In genomic region chr9:6646028-6646636, GRCh38 we compare ENCODE assay signal across 8 cellular contexts. TPM values are rescaled to one million over a fixed set of nuclear protein-coding genes. Genes with fewer than 3 reads are reported as not detected.
DNase-seq lines count a peak whose midpoint lies in the region; ATAC-seq lines count a peak whose summit lies in the region.

No MANE protein-coding gene starts in this region.

- H4K20me1 ChIP-seq in GM23248 (ENCODE audit: insufficient read depth): no peaks in the 10 kb centered on the region

- H3K9me2 ChIP-seq in GM23248 (ENCODE audit: insufficient read depth): no peaks in the 10 kb centered on the region

- H3K4me1 ChIP-seq in ACC112 (ENCODE audit: control insufficient read depth, insufficient read depth, low read length, unreplicated experiment) (peaks cover 6% of the 10 kb centered on the region), GM23248 (ENCODE audit: insufficient read depth) (no peaks in the 10 kb centered on the region)

- DNase-seq in GM23248 (no peak), HuH-7 (ENCODE audit: low spot score) (no peak)
- DNase-seq in activated CD4-positive, alpha-beta T cell treated with anti-CD3 and anti-CD28 coated beads, Interleukin-2, amount 10 ng/mL, durations not matched to agents 7 days and 5 days: no peak
- peak; percentile 35 to 36 for DNase-seq in stimulated activated CD4-positive, alpha-beta T cell treated with anti-CD3 and anti-CD28 coated beads, Interleukin-2, amount 100 ng/mL, for 24 hours

- peak overlapping the region; percentile 40 for H2AFZ ChIP-seq in ACC112 (ENCODE audit: low read length, unreplicated experiment)
- H2AFZ ChIP-seq in GM23248: no peak overlapping the region

- H3K27me3 Mint-ChIP-seq in activated CD4-positive, alpha-beta T cell treated with anti-CD3 and anti-CD28 coated beads, Interleukin-2, amount 10 ng/mL, durations not matched to agents 7 days and 5 days: peaks cover 61% of the 10 kb centered on the region

- in situ Hi-C loops in GM23248 (cut with MboI): no loop called here

- WGBS in GM23248 (ENCODE audit: low coverage in 1 of 2, low lambda C conversion rate in 2 of 2, missing lambda C conversion rate in 2 of 2), 2 experiments: 37 to 38% methylated on average over 18 of the region's 18 CpGs

- peak overlapping the region; percentile 67 for H3K4me3 Mint-ChIP-seq in activated CD4-positive, alpha-beta T cell treated with anti-CD3 and anti-CD28 coated beads, Interleukin-2, amount 10 ng/mL, durations not matched to agents 7 days and 5 days

- H3K9me3 ChIP-seq in GM23248 (ENCODE audit: low read depth): no peaks in the 10 kb centered on the region

- H3K27ac Mint-ChIP-seq in activated CD4-positive, alpha-beta T cell treated with anti-CD3 and anti-CD28 coated beads, Interleukin-2, amount 10 ng/mL, durations not matched to agents 7 days and 5 days: no peak overlapping the region

- H3K79me2 ChIP-seq in ACC112 (ENCODE audit: control insufficient read depth, insufficient read depth, low read length, unreplicated experiment): no peaks in the 10 kb centered on the region
- H3K79me2 ChIP-seq in GM23248 (ENCODE audit: insufficient read depth): no peaks in the 10 kb centered on the region

- H3K36me3 Mint-ChIP-seq in activated CD4-positive, alpha-beta T cell treated with anti-CD3 and anti-CD28 coated beads, Interleukin-2, amount 10 ng/mL, durations not matched to agents 7 days and 5 days (ENCODE audit: low read depth): peaks cover 3% of the 10 kb centered on the region

- no peaks in the 10 kb centered on the region for H3K9me3 Mint-ChIP-seq in activated CD4-positive, alpha-beta T cell treated with anti-CD3 and anti-CD28 coated beads, Interleukin-2, amount 10 ng/mL, durations not matched to agents 7 days and 5 days

- ATAC-seq in GM19455 (IDR thresholded peaks at IDR 0.05; ENCODE audit: unreplicated experiment) (no peak), HG02623 (IDR thresholded peaks at IDR 0.05; ENCODE audit: unreplicated experiment) (no peak)

- H3K4me3 ChIP-seq in ACC112 (ENCODE audit: low read depth, low read length) (peak overlapping the region; percentile 72), GM23248 (peak overlapping the region; percentile 15; the same call in 1 of the 2 replicates), iPS-11a (ENCODE audit: low read depth, low read length) (peak overlapping the region; percentile 64)

- no peaks in the 10 kb centered on the region for H3F3A ChIP-seq in GM23248 (ENCODE audit: insufficient read depth)

- no peaks in the 10 kb centered on the region for H3K36me3 ChIP-seq in ACC112 (ENCODE audit: insufficient read depth, low read length)
- H3K36me3 ChIP-seq in GM23248 (ENCODE audit: low read depth): no peaks in the 10 kb centered on the region

- H3K27me3 ChIP-seq in ACC112 (ENCODE audit: insufficient read depth, low read length): peaks cover 71% of the 10 kb centered on the region
- H3K27me3 ChIP-seq in GM23248 (replicated peaks; ENCODE audit: insufficient read depth): peaks cover 52% of the 10 kb centered on the region

- POLR2A ChIA-PET in activated CD4-positive, alpha-beta T cell treated with anti-CD3 and anti-CD28 coated beads, Interleukin-2, amount 10 ng/mL, durations not matched to agents 7 days and 5 days (lab: Charles Lee): no interaction called here

- CTCF ChIA-PET in activated CD4-positive, alpha-beta T cell treated with anti-CD3 and anti-CD28 coated beads, Interleukin-2, amount 10 ng/mL, durations not matched to agents 7 days and 5 days (lab: Charles Lee): interaction anchor here (0.9 to 1.0 kb wide), 2 partner anchors 12 to 49 kb away, joined by 3 read pairs; no protein-coding TSS in a partner anchor

- H3K27ac ChIP-seq in ACC112 (ENCODE audit: low read depth, low read length) (no peak overlapping the region), GM23248 (no peak overlapping the region)

- no peak overlapping the region for H3K4me2 ChIP-seq in GM23248 (ENCODE audit: unreplicated experiment)

- H3K9ac ChIP-seq in GM23248: no peak overlapping the region

- peaks cover 20% of the 10 kb centered on the region for H3K4me1 Mint-ChIP-seq in activated CD4-positive, alpha-beta T cell treated with anti-CD3 and anti-CD28 coated beads, Interleukin-2, amount 10 ng/mL, durations not matched to agents 7 days and 5 days

RNA-seq across cellular contexts. Expression of gene GLDC, which starts 0.6 kb away (rescaled TPM):
- total RNA-seq in GM23248 (2014; rRNA removed; shearing (Covaris generic)): 0.11 TPM in 1 of 2 replicates, not detected in the other
- 0.35 and 0.48 TPM in 2 replicates for polyA plus RNA-seq in GM23248 (2016; fragmentation: Nextera tagmentation; extraction: Ambion mirVana)
- under 1 TPM; 0.50 to 0.69 TPM for total RNA-seq in activated CD4-positive, alpha-beta T cell treated with anti-CD3 and anti-CD28 coated beads, Interleukin-2, amount 10 ng/mL, durations not matched to agents 7 days and 5 days

Comparison
In these comparisons a context has a peak if more than half of its experiments do, and no peak if none do; other contexts are left out.
1. H3K4me3 ChIP-seq: peak in every context shown above with its lines; median percentile 72 in ACC112; 64 in iPS-11a; 15 in GM23248.
2. DNase-seq: peak in stimulated activated CD4-positive, alpha-beta T cell treated with anti-CD3 and anti-CD28 coated beads, Interleukin-2, amount 100 ng/mL, for 24 hours (2 of 2); none in GM23248 (single experiment), activated CD4-positive, alpha-beta T cell treated with anti-CD3 and anti-CD28 coated beads, Interleukin-2, amount 10 ng/mL, durations not matched to agents 7 days and 5 days (single experiment) and HuH-7 (single experiment).